8 cellular contexts compared by ENCODE assay signal in the genomic region with DNA sequence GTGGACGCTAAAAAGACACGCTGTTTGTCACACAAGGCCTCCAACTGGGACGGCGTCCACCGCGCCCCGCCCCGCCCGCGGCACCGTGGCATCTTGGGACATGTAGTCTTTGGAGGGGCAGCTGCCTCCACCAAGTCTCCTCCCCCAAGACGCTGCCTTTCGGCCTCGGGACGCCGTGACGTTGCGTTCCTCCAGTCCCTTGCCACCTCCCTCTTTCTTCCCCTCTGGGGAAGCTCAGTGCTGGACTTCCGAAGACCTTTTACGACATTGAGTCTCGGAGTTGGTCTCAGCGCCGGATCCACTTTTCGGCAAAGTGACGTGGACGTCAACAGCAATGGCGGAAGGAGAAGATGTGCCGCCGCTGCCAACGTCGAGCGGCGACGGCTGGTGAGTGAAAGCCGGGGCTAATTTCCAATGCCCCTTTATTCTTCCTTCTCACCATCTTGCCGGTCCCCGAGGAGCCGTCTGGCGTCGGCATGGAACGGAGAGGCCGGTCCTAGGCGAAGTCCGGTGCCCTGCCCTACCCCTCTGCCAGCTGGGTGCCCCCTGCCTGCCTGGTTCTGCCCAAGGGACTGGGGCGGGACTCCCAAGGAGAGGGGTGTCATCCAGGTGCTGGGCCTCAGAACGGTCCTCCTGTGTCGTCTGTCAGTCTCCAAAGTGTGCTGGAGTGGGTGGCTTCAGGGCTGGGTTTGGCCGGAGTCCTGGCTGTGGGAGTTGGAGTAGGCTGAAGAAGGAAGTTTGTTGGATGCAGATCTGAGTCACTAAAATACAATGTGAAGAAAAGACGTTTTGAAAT. TPM values are rescaled to one million over a fixed set of nuclear protein-coding genes. Genes with fewer than 3 reads are reported as not detected.
DNase-seq lines count a peak whose midpoint lies in the region; ATAC-seq and TF ChIP-seq lines count a peak whose summit lies in the region.

A gene (plus strand): TSS at position 308 of the 796 bp plus-strand sequence. CDS start 27 bp downstream, at position 335.

- peak within 1 kb of the TSS; percentile 96 for H3K27ac Mint-ChIP-seq in T-helper 17 cell

- H3K36me3 ChIP-seq in upper lobe of right lung: no peaks in the 10 kb centered on the region

- intact Hi-C loops in left cardiac atrium (cut with DNase I) (no loop called here), posterior vena cava (cut with DNase I) (no loop called here), upper lobe of right lung (cut with DNase I) (no loop called here)

- H3K4me1 ChIP-seq in upper lobe of right lung: peaks cover 32% of the 10 kb centered on the region

- H3K4me3 Mint-ChIP-seq in T-helper 17 cell: peak within 1 kb of the TSS; percentile 91

- peaks cover 2% of the 10 kb centered on the region for H3K36me3 Mint-ChIP-seq in T-helper 17 cell (ENCODE audit: low read depth)

- ATAC-seq in GM18498 (IDR thresholded peaks at IDR 0.05; ENCODE audit: unreplicated experiment): peak; percentile 100
- ATAC-seq in HG02938 (IDR thresholded peaks at IDR 0.05; ENCODE audit: unreplicated experiment): peak; percentile 100
- peak; percentile 99 for ATAC-seq in T-helper 17 cell
- ATAC-seq in left cardiac atrium: peak; percentile 99 to 100
- ATAC-seq in upper lobe of right lung: peak; percentile 100

- peak within 1 kb of the TSS; percentile 95 for H3K4me3 ChIP-seq in upper lobe of right lung

- peak; percentile 4 for TF ChIP-seq CTCF in upper lobe of right lung (IDR thresholded peaks at IDR 0.05)

- peak; percentile 94 for DNase-seq in NCI-H1694 treated with DMSO at 0.1 percent for 48 hours (lab: John Stamatoyannopoulos, UW)
- peak; percentile 89 to 95 (median 94) for DNase-seq in T-helper 17 cell
- DNase-seq in amygdala (lab: John Stamatoyannopoulos, UW): peak; percentile 45 to 100 (median 98)
- peak; percentile 98 for DNase-seq in left cardiac atrium
- DNase-seq in posterior vena cava (ENCODE audit: low spot score): peak; percentile 100
- DNase-seq in upper lobe of right lung: peak; percentile 99

- no peaks in the 10 kb centered on the region for H3K27me3 ChIP-seq in upper lobe of right lung

- H3K4me1 Mint-ChIP-seq in T-helper 17 cell: peaks cover 39% of the 10 kb centered on the region

- H3K9me3 ChIP-seq in T-helper 17 cell (ENCODE audit: control insufficient read depth, low read length, poor library complexity, severe bottlenecking) (no peaks in the 10 kb centered on the region), upper lobe of right lung (no peaks in the 10 kb centered on the region)

- H3K27ac ChIP-seq in upper lobe of right lung: peak within 1 kb of the TSS; percentile 98

- no peaks in the 10 kb centered on the region for H3K27me3 Mint-ChIP-seq in T-helper 17 cell

RNA-seq across cellular contexts. Expression of the gene that starts here (rescaled TPM):
- total RNA-seq in T-helper 17 cell (10 to 100 TPM; 37.4 to 44.2 TPM), left cardiac atrium (10 to 100 TPM; 30.6 to 32.5 TPM), posterior vena cava (10 to 100 TPM; 45.5 to 54.6 TPM), upper lobe of right lung (47.4 TPM)

Comparison
In these comparisons a context has a peak if more than half of its experiments do, and no peak if none do; other contexts are left out.
1. Peak in every context shown above with its lines: DNase-seq, ATAC-seq, H3K4me3 ChIP-seq and H3K27ac ChIP-seq.